ENCODE assay signal across 2 cellular contexts in the genomic region with DNA sequence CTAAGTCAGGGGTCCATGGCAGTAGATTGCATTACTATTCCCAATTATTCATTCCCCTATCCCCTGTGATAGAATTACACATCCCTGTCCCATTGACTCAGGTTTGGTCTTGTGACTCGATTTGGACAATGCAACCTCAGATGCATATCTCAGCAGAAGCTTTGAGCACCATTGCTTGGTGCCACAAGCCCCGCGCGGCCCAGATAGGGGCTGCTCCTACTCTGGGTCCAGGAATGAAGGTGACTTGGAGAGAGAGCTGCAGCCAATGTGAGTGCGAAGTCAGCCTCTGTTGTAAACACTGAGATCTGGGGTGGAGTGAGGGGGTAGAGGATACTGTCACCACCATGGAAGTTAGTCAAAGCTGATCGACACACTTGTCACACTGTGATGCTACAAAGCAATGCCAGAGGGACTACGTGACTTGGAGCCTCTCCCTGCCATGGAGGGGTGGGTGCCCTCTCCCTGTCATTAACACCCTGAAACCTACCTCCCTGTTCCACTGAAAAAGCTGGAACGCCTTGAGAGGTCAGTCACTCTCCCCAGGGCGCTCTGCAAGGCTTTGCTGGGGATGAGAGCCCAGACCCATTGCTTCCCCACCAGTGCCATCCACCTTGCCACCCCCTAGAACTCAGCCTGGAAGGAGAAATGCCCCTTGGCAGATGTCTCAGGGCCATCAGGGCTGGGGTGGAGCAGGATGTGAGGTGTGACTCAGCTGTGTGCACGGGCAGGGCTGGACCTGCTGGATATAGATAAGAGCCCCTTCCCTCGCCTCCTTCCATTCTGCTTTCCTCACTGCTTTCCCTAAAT.
TF ChIP-seq lines count a peak whose summit lies in the region.

No MANE protein-coding gene starts in this region.

TF ChIP-seq in A549, 52 proteins besides CTCF, POLR2A, EP300 and RAD21:
- no peak for TF ChIP-seq FOXS1 (CRISPR knock-in tag; IDR thresholded peaks at IDR 0.05)
- no peak for TF ChIP-seq FOSB (CRISPR knock-in tag; IDR thresholded peaks at IDR 0.05)
- TF ChIP-seq NFE2L2 (conservative IDR thresholded peaks at IDR 0.05; ENCODE audit: low read length): no peak
- no peak for TF ChIP-seq HOXB13 (CRISPR knock-in tag; IDR thresholded peaks at IDR 0.05; ENCODE audit: low read depth)
- no peak for TF ChIP-seq ATOH8 (CRISPR knock-in tag; IDR thresholded peaks at IDR 0.05; ENCODE audit: low read depth)
- TF ChIP-seq NPAS2 (CRISPR knock-in tag; IDR thresholded peaks at IDR 0.05; ENCODE audit: borderline replicate concordance): no peak
- no peak for TF ChIP-seq KDM1A (IDR thresholded peaks at IDR 0.05; ENCODE audit: low read depth)
- TF ChIP-seq GATA3 (IDR thresholded peaks at IDR 0.05; ENCODE audit: borderline replicate concordance): no peak
- TF ChIP-seq ZC3H11A (IDR thresholded peaks at IDR 0.05): no peak
- TF ChIP-seq RCOR1 (IDR thresholded peaks at IDR 0.05; ENCODE audit: low read depth, low read length): no peak
- no peak for TF ChIP-seq RARB (CRISPR knock-in tag; IDR thresholded peaks at IDR 0.05)
- no peak for TF ChIP-seq CEBPB (IDR thresholded peaks at IDR 0.05)
- no peak for TF ChIP-seq EHF (CRISPR knock-in tag; IDR thresholded peaks at IDR 0.05)
- TF ChIP-seq KDM5A (IDR thresholded peaks at IDR 0.05): no peak
- no peak for TF ChIP-seq EHMT2 (IDR thresholded peaks at IDR 0.05; ENCODE audit: low read depth)
- no peak for TF ChIP-seq SMC3 (IDR thresholded peaks at IDR 0.05)
- TF ChIP-seq NR3C1 (IDR thresholded peaks at IDR 0.05): no peak

TF ChIP-seq in IMR-90, 13 proteins besides CTCF, POLR2A, EP300 and RAD21:
- no peak for TF ChIP-seq CEBPB (IDR thresholded peaks at IDR 0.05; ENCODE audit: low read depth, low read length)
- peak; percentile 78 for TF ChIP-seq BHLHE40 (IDR thresholded peaks at IDR 0.05; ENCODE audit: low read depth, low read length)
